ENCODE assay signal across 9 cellular contexts in genomic region chr10:43396061-43396927, GRCh38. TPM values are rescaled to one million over a fixed set of nuclear protein-coding genes. Genes with fewer than 3 reads are reported as not detected.
DNase-seq lines count a peak whose midpoint lies in the region; ATAC-seq, FAIRE-seq and TF ChIP-seq lines count a peak whose summit lies in the region.
"Had no signal": no experiment of that assay in that cellular context is flagged by ENCODE, and none has a peak within 500 bp of the region (broad histone marks: within the 10 kb centered on the region; RNA-seq: fewer than 3 reads in every experiment).

No MANE protein-coding gene starts in this region.

- in situ Hi-C loops in astrocyte of the spinal cord (cut with HindIII; ENCODE audit: low sequenced_read_pairs), result no loop called here

- no peak for ATAC-seq in GM18873 (IDR thresholded peaks at IDR 0.05; ENCODE audit: low FRiP score, unreplicated experiment)

- TF ChIP-seq CTCF in astrocyte of the spinal cord (IDR thresholded peaks at IDR 0.05; ENCODE audit: low read depth, low read length), result no peak

- FAIRE-seq in H54 (lab: Jason Lieb, UNC), result no peak

- peak overlapping the region; percentile 64 for H3K4me3 ChIP-seq in astrocyte of the spinal cord (ENCODE audit: low read depth, low read length)

- TF ChIP-seq POLR2A in H54 (IDR thresholded peaks at IDR 0.05; ENCODE audit: low read depth, low read length), result peak; percentile 42; the same call in 1 of the 2 replicates

- DNase-seq in ELR (ENCODE audit: low read depth) (peak; percentile 83), H54 (ENCODE audit: insufficient read length, low spot score) (peak; percentile 65), LHCN-M2 (ENCODE audit: low read depth) (peak; percentile 63), T-helper 22 cell (ENCODE audit: low read depth) (peak; percentile 61), astrocyte of the spinal cord (ENCODE audit: low read depth, low spot score) (peak; percentile 69), hypothalamus (lab: John Stamatoyannopoulos, UW) (peak in 48 of 51 donors; percentile 34 to 87 (median 68)), retina (peak; percentile 89)

RNA-seq across cellular contexts. Expression of gene HNRNPF, which starts 12.7 kb away (rescaled TPM):
- total RNA-seq in LHCN-M2 (2014; rRNA removed), result 237 and 256 TPM in 2 replicates
- 116 TPM for polyA plus RNA-seq in LHCN-M2 (2012)

RNA-seq across cellular contexts. Expression of gene FXYD4, which starts 24.9 kb away (rescaled TPM):
- not detected in 2 replicates for total RNA-seq in LHCN-M2 (2014; rRNA removed)
- polyA plus RNA-seq in LHCN-M2 (2012), result not detected
- total RNA-seq: renal cortical epithelial cell had no signal

RNA-seq across cellular contexts. Expression of gene ZNF487, which starts 40.6 kb away (rescaled TPM):
- 6.0 and 6.7 TPM in 2 replicates for total RNA-seq in LHCN-M2 (2014; rRNA removed)
- 1.7 TPM for polyA plus RNA-seq in LHCN-M2 (2012)
